ENCODE assay signal across 21 cellular contexts in the genomic region with DNA sequence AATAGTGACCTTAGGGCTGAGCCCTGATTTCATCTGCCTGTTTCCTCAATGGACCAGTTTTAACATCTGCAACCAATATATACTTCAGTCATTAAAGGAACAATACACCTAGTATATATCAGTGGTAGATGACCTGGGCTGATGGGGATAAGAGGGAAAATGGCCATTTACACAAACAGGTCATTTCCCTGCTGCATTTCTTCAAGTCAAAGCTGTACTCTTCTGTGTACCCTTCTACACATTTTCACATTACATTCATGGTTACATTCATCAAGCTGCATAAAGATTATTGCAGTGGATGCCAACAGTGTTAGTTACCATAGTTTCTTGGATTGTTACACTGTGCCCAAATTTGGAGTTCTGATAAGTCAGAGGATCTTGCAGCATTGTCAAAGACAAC.
A peak's percentile ranks its signal among the peaks of the same experiment; 100 is the strongest.
DNase-seq lines count a peak whose midpoint lies in the region; ATAC-seq and TF ChIP-seq lines count a peak whose summit lies in the region.
"Had no signal": no experiment of that assay in that cellular context is flagged by ENCODE, and none has a peak within 500 bp of the region (broad histone marks: within the 10 kb centered on the region; RNA-seq: fewer than 3 reads in every experiment).

No MANE protein-coding gene starts in this region.

- H4K5ac ChIP-seq in IMR-90 (ENCODE audit: low read depth, low read length), result no peak overlapping the region

- no peak overlapping the region for H4K8ac ChIP-seq in IMR-90 (ENCODE audit: low read depth in 2 of 2, low read length in 2 of 2)

- no peak for TF ChIP-seq RAD21 in IMR-90 (IDR thresholded peaks at IDR 0.05; ENCODE audit: low read length)

- H3K4me1 Mint-ChIP-seq in endothelial cell (ENCODE audit: unreplicated experiment), result peaks cover 18% of the 10 kb centered on the region
- H3K4me1 Mint-ChIP-seq in activated naive CD8-positive, alpha-beta T cell treated with anti-CD3 and anti-CD28 coated beads for 36 hours, result no peaks in the 10 kb centered on the region
- H3K4me1 Mint-ChIP-seq: B cell had no signal

- no peak overlapping the region for H2BK15ac ChIP-seq in IMR-90 (ENCODE audit: low read depth, low read length)

- H2BK120ac ChIP-seq in IMR-90 (ENCODE audit: low read depth, low read length), result no peak overlapping the region

- peaks cover 14% of the 10 kb centered on the region for H3K27me3 Mint-ChIP-seq in endothelial cell (ENCODE audit: unreplicated experiment)
- no peaks in the 10 kb centered on the region for H3K27me3 Mint-ChIP-seq in activated naive CD8-positive, alpha-beta T cell treated with anti-CD3 and anti-CD28 coated beads for 36 hours
- H3K27me3 Mint-ChIP-seq: B cell had no signal

- H3K9me3 ChIP-seq in IMR-90 (ENCODE audit: control insufficient read depth, insufficient read depth, low read length), result peaks cover 2% of the 10 kb centered on the region; the same call in 1 of the 2 replicates
- H3K9me3 ChIP-seq: Caco-2 had no signal

- peaks cover 35 to 46% of the 10 kb centered on the region in 2 experiments for H3K79me1 ChIP-seq in IMR-90 (ENCODE audit: low read depth in 1 of 2, low read length in 2 of 2)

- no peak overlapping the region for H3K4me3 ChIP-seq in IMR-90 (ENCODE audit: insufficient read depth, low read depth, low read length)

- CTCF ChIA-PET in IMR-90 (lab: Yijun Ruan, JAX), result no interaction called here

- TF ChIP-seq CTCF in IMR-90 (conservative IDR thresholded peaks at IDR 0.05; ENCODE audit: low read depth, low read length) (no peak), endothelial cell (IDR thresholded peaks at IDR 0.05; ENCODE audit: unreplicated experiment) (no peak)

- no peak overlapping the region for H4K91ac ChIP-seq in IMR-90 (ENCODE audit: insufficient read depth, low read depth, low read length)

- H3K9ac ChIP-seq in IMR-90 (ENCODE audit: low read depth, low read length), result no peak overlapping the region
- H3K9ac ChIP-seq: KMS-11 had no signal

- H2AK9ac ChIP-seq in IMR-90 (replicated peaks; ENCODE audit: low read depth, low read length, poor library complexity), result no peak overlapping the region

- no peak overlapping the region for H3K18ac ChIP-seq in IMR-90 (ENCODE audit: low read depth, low read length)

- intact Hi-C loops in IMR-90 (cut with micrococcal nuclease), result no loop called here

- H3K56ac ChIP-seq in IMR-90 (ENCODE audit: extremely low read depth, insufficient read depth, low read length), result no peak overlapping the region

- H3K4me1 ChIP-seq in IMR-90 (ENCODE audit: control insufficient read depth, insufficient read depth, low read length), result peaks cover 4% of the 10 kb centered on the region; the same call in 1 of the 2 replicates

- no peak overlapping the region for H2BK20ac ChIP-seq in IMR-90 (ENCODE audit: low read depth, low read length)

- no peaks in the 10 kb centered on the region for H3K9me3 Mint-ChIP-seq in endothelial cell (ENCODE audit: unreplicated experiment)
- H3K9me3 Mint-ChIP-seq in activated naive CD8-positive, alpha-beta T cell treated with anti-CD3 and anti-CD28 coated beads for 36 hours, result no peaks in the 10 kb centered on the region

- no TSS peak for BruUV-seq in IMR-90 (replicated peaks; lab: Mats Ljungman, UMichigan)

- H3K27ac Mint-ChIP-seq in endothelial cell (ENCODE audit: unreplicated experiment), result peak overlapping the region; percentile 90
- H3K27ac Mint-ChIP-seq in activated naive CD8-positive, alpha-beta T cell treated with anti-CD3 and anti-CD28 coated beads for 36 hours, result no peak overlapping the region
- H3K27ac Mint-ChIP-seq: B cell had no signal

- no peak overlapping the region for H2BK5ac ChIP-seq in IMR-90 (ENCODE audit: low read depth, low read length, poor library complexity, severe bottlenecking)

- H3K4me2 ChIP-seq in IMR-90 (ENCODE audit: low read depth, low read length), result no peak overlapping the region
- H3K4me2 ChIP-seq: KMS-11 had no signal

- no peaks in the 10 kb centered on the region for H3K27me3 ChIP-seq in IMR-90 (ENCODE audit: control insufficient read depth, insufficient read depth, low read length)

- H2AFZ ChIP-seq in IMR-90 (replicated peaks; ENCODE audit: low read length, poor library complexity), result no peak overlapping the region

- no peak overlapping the region for H3K14ac ChIP-seq in IMR-90 (replicated peaks; ENCODE audit: low read depth, low read length)

- peaks cover 28% of the 10 kb centered on the region for H3K36me3 ChIP-seq in IMR-90 (ENCODE audit: control insufficient read depth, insufficient read depth, low read length)

- H3K9me1 ChIP-seq in IMR-90 (ENCODE audit: insufficient read depth, low read length), result peaks cover 10% of the 10 kb centered on the region

- H3K23ac ChIP-seq in IMR-90 (ENCODE audit: low read depth, low read length), result peak overlapping the region; percentile 5; the same call in 1 of the 2 replicates

- H3K27ac ChIP-seq in IMR-90 (ENCODE audit: insufficient read depth, low read length) (no peak overlapping the region), substantia nigra (ENCODE audit: low read depth, low read length, poor library complexity, severe bottlenecking) (peak overlapping the region; percentile 23)
- H3K27ac ChIP-seq: KMS-11 had no signal

- DNase-seq in EH (ENCODE audit: low read depth) (peak; percentile 36), IMR-90 (no peak), endothelial cell (ENCODE audit: low spot score) (no peak), substantia nigra (lab: John Stamatoyannopoulos, UW) (no peak), OCI-M1 (lab: John Stamatoyannopoulos, UW) (no peak)
- DNase-seq in activated naive CD8-positive, alpha-beta T cell treated with anti-CD3 and anti-CD28 coated beads for 36 hours, result no peak
- DNase-seq: ACHN, Caco-2, DMS153, GF-D8, GOT3, MV-4-11, NCI-H187, NCI-H226, NCI-H524, NCI-H82, RPMI8226, SIG-M5 had no signal

- POLR2A ChIA-PET in IMR-90 (lab: Charles Lee; ENCODE audit: unreplicated experiment), result no interaction called here

- H3K4me3 Mint-ChIP-seq in endothelial cell (ENCODE audit: unreplicated experiment), result no peak overlapping the region
- H3K4me3 Mint-ChIP-seq in activated naive CD8-positive, alpha-beta T cell treated with anti-CD3 and anti-CD28 coated beads for 36 hours, result no peak overlapping the region
- H3K4me3 Mint-ChIP-seq: B cell had no signal

- no peak overlapping the region for H2AK5ac ChIP-seq in IMR-90 (ENCODE audit: low read depth, low read length)

- TF ChIP-seq POLR2A in IMR-90 (IDR thresholded peaks at IDR 0.05; ENCODE audit: low read depth, low read length), result no peak

- in situ Hi-C loops in IMR-90 (cut with MboI; ENCODE audit: low sequenced_read_pairs), result loop anchor here (10.0 kb wide), 1 partner anchor 238 kb away; no protein-coding TSS in a partner anchor

- H4K20me1 ChIP-seq in IMR-90 (ENCODE audit: insufficient read depth, low read length), result peaks cover 3% of the 10 kb centered on the region; the same call in 1 of the 2 replicates

- no peak for ATAC-seq in IMR-90 (ENCODE audit: low read depth)
- no peak for ATAC-seq in GM19395 (IDR thresholded peaks at IDR 0.05; ENCODE audit: unreplicated experiment)

- dilution Hi-C loops in IMR-90 (cut with HindIII; ENCODE audit: low sequenced_read_pairs, unreplicated experiment), result no loop called here

- peaks cover 64% of the 10 kb centered on the region for H3K36me3 Mint-ChIP-seq in endothelial cell (ENCODE audit: low read depth, unreplicated experiment)
- peaks cover 8% of the 10 kb centered on the region for H3K36me3 Mint-ChIP-seq in activated naive CD8-positive, alpha-beta T cell treated with anti-CD3 and anti-CD28 coated beads for 36 hours

- H3K4ac ChIP-seq in IMR-90 (ENCODE audit: low read depth, low read length), result no peak overlapping the region

TF ChIP-seq in IMR-90, 13 proteins besides CTCF, POLR2A, EP300 and RAD21:
- TF ChIP-seq, protein P1, sequence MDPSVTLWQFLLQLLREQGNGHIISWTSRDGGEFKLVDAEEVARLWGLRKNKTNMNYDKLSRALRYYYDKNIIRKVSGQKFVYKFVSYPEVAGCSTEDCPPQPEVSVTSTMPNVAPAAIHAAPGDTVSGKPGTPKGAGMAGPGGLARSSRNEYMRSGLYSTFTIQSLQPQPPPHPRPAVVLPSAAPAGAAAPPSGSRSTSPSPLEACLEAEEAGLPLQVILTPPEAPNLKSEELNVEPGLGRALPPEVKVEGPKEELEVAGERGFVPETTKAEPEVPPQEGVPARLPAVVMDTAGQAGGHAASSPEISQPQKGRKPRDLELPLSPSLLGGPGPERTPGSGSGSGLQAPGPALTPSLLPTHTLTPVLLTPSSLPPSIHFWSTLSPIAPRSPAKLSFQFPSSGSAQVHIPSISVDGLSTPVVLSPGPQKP (IDR thresholded peaks at IDR 0.05; ENCODE audit: borderline replicate concordance, low read depth, low read length), result no peak
- TF ChIP-seq RCOR1 (IDR thresholded peaks at IDR 0.05; ENCODE audit: insufficient replicate concordance, low read length) (no peak), CEBPB (IDR thresholded peaks at IDR 0.05; ENCODE audit: low read depth, low read length) (no peak), MAZ (IDR thresholded peaks at IDR 0.05; ENCODE audit: borderline replicate concordance, low read depth, low read length) (no peak), MXI1 (IDR thresholded peaks at IDR 0.05; ENCODE audit: borderline replicate concordance, low read depth, low read length) (no peak), BHLHE40 (IDR thresholded peaks at IDR 0.05; ENCODE audit: low read depth, low read length) (no peak), RFX5 (IDR thresholded peaks at IDR 0.05; ENCODE audit: low read depth, low read length) (no peak)
TF ChIP-seq in IMR-90: peak in this region for 0.
